Comparison of ENCODE assay signal across 8 cellular contexts in the genomic region with DNA sequence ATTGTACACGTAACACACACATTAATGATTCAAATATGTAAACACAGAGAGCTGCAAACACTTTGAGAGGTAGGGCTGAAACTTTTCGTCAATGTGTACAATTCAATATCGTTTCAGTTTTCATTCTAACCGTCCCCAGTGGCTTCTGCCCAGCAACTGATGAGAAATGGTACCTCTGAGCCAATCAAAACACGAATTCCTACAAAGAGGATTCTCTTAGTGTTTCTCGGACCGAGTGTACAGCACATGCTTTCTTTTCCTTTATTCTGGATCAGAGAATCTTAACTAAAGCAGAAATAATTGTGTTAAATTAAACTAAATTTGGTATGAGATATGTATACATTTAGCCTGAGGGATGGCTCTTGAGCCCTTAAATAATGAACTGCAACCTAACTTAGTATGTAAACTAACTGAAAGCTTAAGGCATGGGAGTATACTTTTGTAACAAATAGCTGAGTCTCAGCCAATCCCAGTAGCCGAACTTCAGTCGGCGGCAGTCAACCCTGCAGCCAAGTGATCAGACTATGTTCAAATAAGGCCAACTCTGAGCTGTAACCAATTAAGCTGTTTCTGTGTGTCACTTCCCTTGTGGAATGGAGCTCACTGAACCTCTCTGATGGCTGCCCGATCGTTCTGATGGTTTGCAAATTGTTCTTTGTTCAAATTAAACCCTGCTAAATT. TPM values are rescaled to one million over a fixed set of nuclear protein-coding genes. Genes with fewer than 3 reads are reported as not detected.
A peak's percentile ranks its signal among the peaks of the same experiment; 100 is the strongest.
DNase-seq lines count a peak whose midpoint lies in the region; ATAC-seq, FAIRE-seq and TF ChIP-seq lines count a peak whose summit lies in the region.

No MANE protein-coding gene starts in this region.

- peaks cover 30% of the 10 kb centered on the region for H3K4me1 Mint-ChIP-seq in activated CD4-positive, alpha-beta T cell treated with anti-CD3 and anti-CD28 coated beads, Interleukin-2, amount 10 ng/mL, durations not matched to agents 24 days and 14 days

- in situ Hi-C loops in HepG2 (cut with HindIII; ENCODE audit: extremely low pct_ligation_motif_present, low pct_unique_long_range_greater_than_20kb), result no loop called here

- WGBS in HepG2 (ENCODE audit: low lambda C conversion rate), result under 1% methylated on average over 12 of the region's 12 CpGs

- H3K36me3 ChIP-seq in HepG2 (replicated peaks in 1 of 2; ENCODE audit: control insufficient read depth in 1 of 2, insufficient read depth in 2 of 2, low read length in 2 of 2), result peaks cover 2% of the 10 kb centered on the region in 2 experiments; a peak in 2 of 5 replicates

- POLR2A ChIA-PET in AG04450 (lab: Yijun Ruan, JAX), result interaction anchor here (0.6 to 1.5 kb wide), 5 partner anchors 63 to 257 kb away, joined by 3 to 9 read pairs (median 3); a partner anchor contains a TSS
- POLR2A ChIA-PET in HepG2 (lab: Yijun Ruan, JAX), result interaction anchor here (0.6 to 3.1 kb wide), 14 partner anchors 10 to 131 kb away, joined by 3 to 22 read pairs (median 4); a partner anchor contains a TSS

- peak; percentile 62 to 72 for TF ChIP-seq POLR2A in HepG2 (IDR thresholded peaks at IDR 0.05; ENCODE audit: insufficient read depth in 1 of 2, low read depth in 2 of 2, low read length in 2 of 2)

- TF ChIP-seq EP300 in HepG2 (IDR thresholded peaks at IDR 0.05; ENCODE audit: low read depth in 2 of 2, low read length in 2 of 2) (no peak), HepG2 (CRISPR knock-in tag; IDR thresholded peaks at IDR 0.05; ENCODE audit: borderline replicate concordance) (no peak)

- H3K4me1 ChIP-seq in HepG2 (ENCODE audit: insufficient read depth, low read length), result peaks cover 61% of the 10 kb centered on the region

- peaks cover 26% of the 10 kb centered on the region for H3K36me3 Mint-ChIP-seq in activated CD4-positive, alpha-beta T cell treated with anti-CD3 and anti-CD28 coated beads, Interleukin-2, amount 10 ng/mL, durations not matched to agents 24 days and 14 days (ENCODE audit: low read depth)

- H3K27me3 Mint-ChIP-seq in activated CD4-positive, alpha-beta T cell treated with anti-CD3 and anti-CD28 coated beads, Interleukin-2, amount 10 ng/mL, durations not matched to agents 24 days and 14 days, result no peaks in the 10 kb centered on the region

- ATAC-seq in GM18909 (IDR thresholded peaks at IDR 0.05; ENCODE audit: poor library complexity, unreplicated experiment), result peak; percentile 92
- peak; percentile 91 for ATAC-seq in HG03159 (IDR thresholded peaks at IDR 0.05; ENCODE audit: unreplicated experiment)
- ATAC-seq in HepG2, result peak; percentile 92

- H3K79me2 ChIP-seq in HepG2 (ENCODE audit: insufficient read depth, low read length), result no peaks in the 10 kb centered on the region

- intact Hi-C loops in activated CD4-positive, alpha-beta T cell treated with anti-CD3 and anti-CD28 coated beads, Interleukin-2, amount 10 ng/mL, durations not matched to agents 24 days and 14 days (cut with micrococcal nuclease), result loop anchor here (1.0 to 2.0 kb wide), 7 partner anchors 17 to 121 kb away; a partner anchor contains a TSS
- intact Hi-C loops in HepG2 (cut with micrococcal nuclease; ENCODE audit: unreplicated experiment), result no loop called here

- peak; percentile 87 for DNase-seq in AG04450 (ENCODE audit: low read depth, low spot score)
- peak; percentile 67 for DNase-seq in NCI-H524 treated with DMSO at 0.1 percent for 48 hours (lab: John Stamatoyannopoulos, UW)
- DNase-seq in activated CD4-positive, alpha-beta T cell treated with anti-CD3 and anti-CD28 coated beads, Interleukin-2, amount 10 ng/mL, durations not matched to agents 24 days and 14 days, result peak; percentile 95
- DNase-seq in dedifferentiated amniotic fluid mesenchymal stem cell (ENCODE audit: extremely low spot score), result peak; percentile 95
- peak; percentile 90 for DNase-seq in HepG2 (ENCODE audit: low spot score)
- peak; percentile 80 for DNase-seq in stimulated activated CD4-positive, alpha-beta T cell treated with anti-CD3 and anti-CD28 coated beads, Interleukin-4, amount 100 ng/mL, for 24 hours

- CTCF ChIA-PET in AG04450 (lab: Charles Lee) (interaction anchor here (0.7 kb wide), 1 partner anchor 132 kb away, joined by 5 read pairs; no protein-coding TSS in a partner anchor), HepG2 (lab: Yijun Ruan, JAX; ENCODE audit: low intra/inter-chr PET ratio, low total read pairs) (no interaction called here)

- FAIRE-seq in HepG2 (lab: Jason Lieb, UNC), result peak; percentile 83

- TSS peak; percentile 40 for BruUV-seq in HepG2 (replicated peaks; lab: Mats Ljungman, UMichigan)

- H4K20me1 ChIP-seq in HepG2 (ENCODE audit: insufficient read depth, low read length), result no peaks in the 10 kb centered on the region

- peak overlapping the region; percentile 73 for H2AFZ ChIP-seq in HepG2 (ENCODE audit: low read length)

- H3K9me3 ChIP-seq in AG04450 (ENCODE audit: control insufficient read depth, insufficient read depth, low read length) (no peaks in the 10 kb centered on the region), HepG2 (ENCODE audit: low read length) (no peaks in the 10 kb centered on the region)

- peak overlapping the region; percentile 96 for H3K4me3 Mint-ChIP-seq in activated CD4-positive, alpha-beta T cell treated with anti-CD3 and anti-CD28 coated beads, Interleukin-2, amount 10 ng/mL, durations not matched to agents 24 days and 14 days

- peak overlapping the region; percentile 76 for H3K9ac ChIP-seq in HepG2 (ENCODE audit: insufficient read depth, low read depth, low read length)

- H3K4me3 ChIP-seq in AG04450 (ENCODE audit: low read depth, low read length) (peak overlapping the region; percentile 50), HepG2 (replicated peaks in 1 of 3; ENCODE audit: insufficient read depth in 1 of 3, low read depth in 2 of 3, low read length in 3 of 3) (peak overlapping the region; percentile 57 to 84 (median 70))

- no peak for TF ChIP-seq RAD21 in HepG2 (CRISPR knock-in tag; IDR thresholded peaks at IDR 0.05)

- peaks cover 6% of the 10 kb centered on the region for H3K9me3 Mint-ChIP-seq in activated CD4-positive, alpha-beta T cell treated with anti-CD3 and anti-CD28 coated beads, Interleukin-2, amount 10 ng/mL, durations not matched to agents 24 days and 14 days

- H3K27me3 ChIP-seq in AG04450 (ENCODE audit: control insufficient read depth, insufficient read depth, low read length), result no peaks in the 10 kb centered on the region
- no peaks in the 10 kb centered on the region for H3K27me3 ChIP-seq in HepG2 (ENCODE audit: control insufficient read depth in 1 of 2, insufficient read depth in 2 of 2, low read length in 2 of 2)

- H3K4me2 ChIP-seq in HepG2 (ENCODE audit: low read depth, low read length), result peak overlapping the region; percentile 98

- TF ChIP-seq CTCF in AG04450 (IDR thresholded peaks at IDR 0.05; ENCODE audit: low read depth, low read length), result no peak
- no peak for TF ChIP-seq CTCF in HepG2 (CRISPR knock-in tag; IDR thresholded peaks at IDR 0.05)

- H3K27ac ChIP-seq in AG04450 (ENCODE audit: low read depth, low read length), result peak overlapping the region; percentile 88
- H3K27ac ChIP-seq in HepG2 (ENCODE audit: extremely low read length, insufficient read depth, low read length), result peak overlapping the region; percentile 83

- peak overlapping the region; percentile 100 for H3K27ac Mint-ChIP-seq in activated CD4-positive, alpha-beta T cell treated with anti-CD3 and anti-CD28 coated beads, Interleukin-2, amount 10 ng/mL, durations not matched to agents 24 days and 14 days

RNA-seq across cellular contexts. Expression of a gene that starts 16.1 kb away (rescaled TPM):
- 29.5 TPM in 2 replicates for polyA plus RNA-seq in AG04450 (2011; rRNA removed)
- 25.0 and 28.4 TPM in 2 replicates for polyA minus RNA-seq in AG04450 (2011; rRNA and poly(A)+ RNA removed)
- 16.5 and 19.8 TPM in 2 replicates for total RNA-seq in activated CD4-positive, alpha-beta T cell treated with anti-CD3 and anti-CD28 coated beads, Interleukin-2, amount 10 ng/mL, durations not matched to agents 24 days and 14 days
- total RNA-seq in HepG2 (2016; rRNA removed; fragmentation: Illumina TruSeq; extraction: Trizol), result 9.1 and 16.4 TPM in 2 replicates
- 2.8 and 3.8 TPM in 2 replicates for total RNA-seq in HepG2 (2016; cell fraction: cytosol; rRNA removed; fragmentation: Illumina TruSeq; extraction: Trizol; ENCODE audit: low read depth)
- total RNA-seq in HepG2 (2016; cell fraction: insoluble cytoplasmic fraction; rRNA removed; fragmentation: Illumina TruSeq; extraction: Trizol), result 9.2 and 15.3 TPM in 2 replicates
- 5.5 and 6.0 TPM in 2 replicates for total RNA-seq in HepG2 (2016; cell fraction: membrane; rRNA removed; fragmentation: Illumina TruSeq; extraction: Trizol)
- 18.6 and 21.3 TPM in 2 replicates for total RNA-seq in HepG2 (2016; cell fraction: nucleus; rRNA removed; fragmentation: Illumina TruSeq; extraction: Trizol)
- 30.4 and 35.0 TPM in 2 replicates for polyA plus RNA-seq in HepG2 (2011; rRNA removed)
- 23.7 and 28.2 TPM in 2 replicates for polyA plus RNA-seq in HepG2 (2011; cell fraction: cytosol; rRNA removed)
- polyA plus RNA-seq in HepG2 (2011; cell fraction: nucleus; rRNA removed), result 33.3 and 38.3 TPM in 2 replicates
- polyA plus RNA-seq in HepG2 (2012), result 18.7 and 23.0 TPM in 2 replicates
- polyA plus RNA-seq in HepG2 (2016; cell fraction: cytosol; fragmentation: Illumina TruSeq; extraction: Trizol; ENCODE audit: low read depth), result 2.6 and 3.2 TPM in 2 replicates
- polyA plus RNA-seq in HepG2 (2016; cell fraction: insoluble cytoplasmic fraction; fragmentation: Illumina TruSeq; extraction: Trizol; ENCODE audit: low read depth), result 11.1 TPM in 2 replicates
- polyA plus RNA-seq in HepG2 (2016; cell fraction: membrane; fragmentation: Illumina TruSeq; extraction: Trizol; ENCODE audit: low read depth), result 3.3 and 3.5 TPM in 2 replicates
- polyA plus RNA-seq in HepG2 (2016; cell fraction: nucleus; fragmentation: Illumina TruSeq; extraction: Trizol; ENCODE audit: insufficient read depth, low read depth), result 49.0 and 49.2 TPM in 2 replicates
- 23.9 and 31.6 TPM in 2 replicates for polyA minus RNA-seq in HepG2 (2011; rRNA and poly(A)+ RNA removed; ENCODE audit: low replicate concordance)
- polyA minus RNA-seq in HepG2 (2011; cell fraction: cytosol; rRNA and poly(A)+ RNA removed), result 10.4 and 12.6 TPM in 2 replicates
- polyA minus RNA-seq in HepG2 (2011; cell fraction: nucleus; rRNA and poly(A)+ RNA removed), result 25.0 and 37.0 TPM in 2 replicates

RNA-seq across cellular contexts. Expression of a gene that starts 26.2 kb away (rescaled TPM):
- polyA plus RNA-seq in AG04450 (2011; rRNA removed) (0.04 TPM in 1 of 2 replicates, not detected in the other), HepG2 (2011; rRNA removed) (0.04 and 0.12 TPM in 2 replicates)
- polyA minus RNA-seq in AG04450 (2011; rRNA and poly(A)+ RNA removed), result not detected in 2 replicates
- 0.07 TPM in 1 of 2 replicates, not detected in the other for total RNA-seq in activated CD4-positive, alpha-beta T cell treated with anti-CD3 and anti-CD28 coated beads, Interleukin-2, amount 10 ng/mL, durations not matched to agents 24 days and 14 days
- not detected in 2 replicates for total RNA-seq in HepG2 (2016; rRNA removed; fragmentation: Illumina TruSeq; extraction: Trizol)
- not detected in 2 replicates for total RNA-seq in HepG2 (2016; cell fraction: cytosol; rRNA removed; fragmentation: Illumina TruSeq; extraction: Trizol; ENCODE audit: low read depth)
- not detected in 2 replicates for total RNA-seq in HepG2 (2016; cell fraction: insoluble cytoplasmic fraction; rRNA removed; fragmentation: Illumina TruSeq; extraction: Trizol)
- not detected in 2 replicates for total RNA-seq in HepG2 (2016; cell fraction: membrane; rRNA removed; fragmentation: Illumina TruSeq; extraction: Trizol)
- total RNA-seq in HepG2 (2016; cell fraction: nucleus; rRNA removed; fragmentation: Illumina TruSeq; extraction: Trizol), result not detected in 2 replicates
- 0.04 and 0.08 TPM in 2 replicates for polyA plus RNA-seq in HepG2 (2011; cell fraction: cytosol; rRNA removed)
- polyA plus RNA-seq in HepG2 (2011; cell fraction: nucleus; rRNA removed), result not detected in 2 replicates
- 0.05 and 0.07 TPM in 2 replicates for polyA plus RNA-seq in HepG2 (2012)
- polyA plus RNA-seq in HepG2 (2016; cell fraction: cytosol; fragmentation: Illumina TruSeq; extraction: Trizol; ENCODE audit: low read depth), result not detected in 2 replicates
- not detected in 2 replicates for polyA plus RNA-seq in HepG2 (2016; cell fraction: insoluble cytoplasmic fraction; fragmentation: Illumina TruSeq; extraction: Trizol; ENCODE audit: low read depth)
- polyA plus RNA-seq in HepG2 (2016; cell fraction: membrane; fragmentation: Illumina TruSeq; extraction: Trizol; ENCODE audit: low read depth), result not detected in 2 replicates
- not detected in 2 replicates for polyA plus RNA-seq in HepG2 (2016; cell fraction: nucleus; fragmentation: Illumina TruSeq; extraction: Trizol; ENCODE audit: insufficient read depth, low read depth)
- polyA minus RNA-seq in HepG2 (2011; rRNA and poly(A)+ RNA removed; ENCODE audit: low replicate concordance), result not detected in 2 replicates
- polyA minus RNA-seq in HepG2 (2011; cell fraction: cytosol; rRNA and poly(A)+ RNA removed), result not detected in 2 replicates
- polyA minus RNA-seq in HepG2 (2011; cell fraction: nucleus; rRNA and poly(A)+ RNA removed), result not detected in 2 replicates

RNA-seq across cellular contexts. Expression of a gene that starts 33.6 kb away (rescaled TPM):
- polyA plus RNA-seq in AG04450 (2011; rRNA removed), result 40.5 and 45.6 TPM in 2 replicates
- 44.7 and 46.6 TPM in 2 replicates for polyA minus RNA-seq in AG04450 (2011; rRNA and poly(A)+ RNA removed)
- 37.7 and 38.2 TPM in 2 replicates for total RNA-seq in activated CD4-positive, alpha-beta T cell treated with anti-CD3 and anti-CD28 coated beads, Interleukin-2, amount 10 ng/mL, durations not matched to agents 24 days and 14 days
- total RNA-seq in HepG2 (2016; rRNA removed; fragmentation: Illumina TruSeq; extraction: Trizol), result 2.9 and 4.3 TPM in 2 replicates
- total RNA-seq in HepG2 (2016; cell fraction: cytosol; rRNA removed; fragmentation: Illumina TruSeq; extraction: Trizol; ENCODE audit: low read depth), result 1.1 and 1.8 TPM in 2 replicates
- total RNA-seq in HepG2 (2016; cell fraction: insoluble cytoplasmic fraction; rRNA removed; fragmentation: Illumina TruSeq; extraction: Trizol), result 4.0 and 5.3 TPM in 2 replicates
- 1.1 and 2.7 TPM in 2 replicates for total RNA-seq in HepG2 (2016; cell fraction: membrane; rRNA removed; fragmentation: Illumina TruSeq; extraction: Trizol)
- 10.3 and 12.7 TPM in 2 replicates for total RNA-seq in HepG2 (2016; cell fraction: nucleus; rRNA removed; fragmentation: Illumina TruSeq; extraction: Trizol)
- polyA plus RNA-seq in HepG2 (2011; rRNA removed), result 5.0 and 6.3 TPM in 2 replicates
- 2.3 and 3.7 TPM in 2 replicates for polyA plus RNA-seq in HepG2 (2011; cell fraction: cytosol; rRNA removed)
- 12.9 and 22.9 TPM in 2 replicates for polyA plus RNA-seq in HepG2 (2011; cell fraction: nucleus; rRNA removed)
- 3.7 and 5.2 TPM in 2 replicates for polyA plus RNA-seq in HepG2 (2012)
- polyA plus RNA-seq in HepG2 (2016; cell fraction: cytosol; fragmentation: Illumina TruSeq; extraction: Trizol; ENCODE audit: low read depth), result 0.26 and 0.36 TPM in 2 replicates
- 1.9 and 2.2 TPM in 2 replicates for polyA plus RNA-seq in HepG2 (2016; cell fraction: insoluble cytoplasmic fraction; fragmentation: Illumina TruSeq; extraction: Trizol; ENCODE audit: low read depth)
- polyA plus RNA-seq in HepG2 (2016; cell fraction: membrane; fragmentation: Illumina TruSeq; extraction: Trizol; ENCODE audit: low read depth), result 0.65 and 0.73 TPM in 2 replicates
- 13.4 and 14.1 TPM in 2 replicates for polyA plus RNA-seq in HepG2 (2016; cell fraction: nucleus; fragmentation: Illumina TruSeq; extraction: Trizol; ENCODE audit: insufficient read depth, low read depth)
- 8.0 and 29.3 TPM in 2 replicates for polyA minus RNA-seq in HepG2 (2011; rRNA and poly(A)+ RNA removed; ENCODE audit: low replicate concordance)
- polyA minus RNA-seq in HepG2 (2011; cell fraction: cytosol; rRNA and poly(A)+ RNA removed), result 1.1 and 1.4 TPM in 2 replicates
- 10.0 and 27.5 TPM in 2 replicates for polyA minus RNA-seq in HepG2 (2011; cell fraction: nucleus; rRNA and poly(A)+ RNA removed)

Comparison
In these comparisons a context has a peak if more than half of its experiments do, and no peak if none do; other contexts are left out.
1. Peak in every context shown above with its lines: DNase-seq, ATAC-seq, H3K4me3 ChIP-seq and H3K27ac ChIP-seq.